Comparison of ENCODE assay signal across 8 cellular contexts in genomic region chr10:110859947-110860376, GRCh38. TPM values are rescaled to one million over a fixed set of nuclear protein-coding genes. Genes with fewer than 3 reads are reported as not detected.
DNase-seq lines count a peak whose midpoint lies in the region; ATAC-seq and TF ChIP-seq lines count a peak whose summit lies in the region.

No MANE protein-coding gene starts in this region.

- H3K36me3 Mint-ChIP-seq in activated naive CD4-positive, alpha-beta T cell treated with anti-CD3 and anti-CD28 coated beads, Interleukin-2, amount 50 U/mL, for 24 hours, result no peaks in the 10 kb centered on the region

- no peak overlapping the region for H3K4me3 ChIP-seq in lower lobe of right lung
- no peak overlapping the region for H3K4me3 ChIP-seq in aorta (ENCODE audit: low read length in 2 of 2)

- TF ChIP-seq CTCF in lower lobe of right lung (IDR thresholded peaks at IDR 0.05), result no peak

- H3K36me3 ChIP-seq in lower lobe of right lung (no peaks in the 10 kb centered on the region), aorta (ENCODE audit: control insufficient read depth in 1 of 2, insufficient read depth in 2 of 2, low read length in 1 of 2) (no peaks in the 10 kb centered on the region)

- H3K4me1 ChIP-seq in lower lobe of right lung (peaks cover 74% of the 10 kb centered on the region), aorta (ENCODE audit: control insufficient read depth in 1 of 2, insufficient read depth in 2 of 2, low read length in 2 of 2) (peaks cover 1 to 3% of the 10 kb centered on the region in 2 donors)

- H3K27ac ChIP-seq in lower lobe of right lung (peak overlapping the region; percentile 74), aorta (ENCODE audit: low read depth in 1 of 2, low read length in 2 of 2) (no peak overlapping the region)

- H3K4me3 Mint-ChIP-seq in activated naive CD4-positive, alpha-beta T cell treated with anti-CD3 and anti-CD28 coated beads, Interleukin-2, amount 50 U/mL, for 24 hours, result no peak overlapping the region

- peak; percentile 26 to 53 for ATAC-seq in lower lobe of right lung
- peak; percentile 72 for ATAC-seq in aorta (ENCODE audit: low FRiP score)
- ATAC-seq in GM21825 (IDR thresholded peaks at IDR 0.05; ENCODE audit: unreplicated experiment), result no peak

- no peaks in the 10 kb centered on the region for H3K27me3 Mint-ChIP-seq in activated naive CD4-positive, alpha-beta T cell treated with anti-CD3 and anti-CD28 coated beads, Interleukin-2, amount 50 U/mL, for 24 hours

- peaks cover 90% of the 10 kb centered on the region for H3K4me1 Mint-ChIP-seq in activated naive CD4-positive, alpha-beta T cell treated with anti-CD3 and anti-CD28 coated beads, Interleukin-2, amount 50 U/mL, for 24 hours

- H3K27me3 ChIP-seq in lower lobe of right lung (ENCODE audit: low read depth) (no peaks in the 10 kb centered on the region), aorta (ENCODE audit: control insufficient read depth in 1 of 2, insufficient read depth in 2 of 2, low read length in 1 of 2) (no peaks in the 10 kb centered on the region)

- WGBS in aorta, 2 donors, result 15 to 20% methylated on average over 1 of the region's 1 CpG

- intact Hi-C loops in lower lobe of right lung (cut with DNase I) (no loop called here), aorta (cut with DNase I) (no loop called here)

- H3K9me3 ChIP-seq in lower lobe of right lung, result no peaks in the 10 kb centered on the region
- H3K9me3 ChIP-seq in aorta (ENCODE audit: control insufficient read depth, low read length), result no peaks in the 10 kb centered on the region

- no peaks in the 10 kb centered on the region for H3K9me3 Mint-ChIP-seq in activated naive CD4-positive, alpha-beta T cell treated with anti-CD3 and anti-CD28 coated beads, Interleukin-2, amount 50 U/mL, for 24 hours

- no peak for DNase-seq in activated naive CD4-positive, alpha-beta T cell treated with Interleukin-2 at 50 U/mL for 16 hours
- peak; percentile 82 for DNase-seq in amniotic epithelial cell (ENCODE audit: low read depth)
- DNase-seq in lower lobe of right lung, result no peak
- DNase-seq in aorta, result no peak
- DNase-seq in stimulated activated CD4-positive, alpha-beta T cell treated with anti-CD3 and anti-CD28 coated beads, Interleukin-4, amount 100 ng/mL, for 1 hour, result no peak
- no peak for DNase-seq in NCI-H146 treated with DMSO at 0.1 percent for 48 hours (lab: John Stamatoyannopoulos, UW; ENCODE audit: unreplicated experiment)

- H3K27ac Mint-ChIP-seq in activated naive CD4-positive, alpha-beta T cell treated with anti-CD3 and anti-CD28 coated beads, Interleukin-2, amount 50 U/mL, for 24 hours, result peak overlapping the region; percentile 77

RNA-seq across cellular contexts. Expression of gene PDCD4, which starts 11.8 kb away (rescaled TPM):
- 74.2 TPM for total RNA-seq in lower lobe of right lung
- total RNA-seq in aorta, result 100 to 1,000 TPM in 1 of 2 donors, 10 to 100 TPM in 1; 67.5 to 124 TPM
- polyA plus RNA-seq in aorta, result 10 to 100 TPM; 46.6 to 89.7 TPM

RNA-seq across cellular contexts. Expression of gene BBIP1, which starts 59.0 kb away (rescaled TPM):
- total RNA-seq in lower lobe of right lung, result 32.4 TPM
- 10 to 100 TPM; 35.3 to 36.2 TPM for total RNA-seq in aorta
- polyA plus RNA-seq in aorta, result 10 to 100 TPM; 30.4 to 38.6 TPM

RNA-seq across cellular contexts. Expression of gene SHOC2, which starts 59.4 kb away (rescaled TPM):
- total RNA-seq in lower lobe of right lung, result 60.9 TPM
- total RNA-seq in aorta, result 10 to 100 TPM; 62.5 to 68.4 TPM
- polyA plus RNA-seq in aorta, result 10 to 100 TPM; 17.6 to 33.1 TPM
